Comparison of ENCODE assay signal across 1 cellular context in the genomic region with DNA sequence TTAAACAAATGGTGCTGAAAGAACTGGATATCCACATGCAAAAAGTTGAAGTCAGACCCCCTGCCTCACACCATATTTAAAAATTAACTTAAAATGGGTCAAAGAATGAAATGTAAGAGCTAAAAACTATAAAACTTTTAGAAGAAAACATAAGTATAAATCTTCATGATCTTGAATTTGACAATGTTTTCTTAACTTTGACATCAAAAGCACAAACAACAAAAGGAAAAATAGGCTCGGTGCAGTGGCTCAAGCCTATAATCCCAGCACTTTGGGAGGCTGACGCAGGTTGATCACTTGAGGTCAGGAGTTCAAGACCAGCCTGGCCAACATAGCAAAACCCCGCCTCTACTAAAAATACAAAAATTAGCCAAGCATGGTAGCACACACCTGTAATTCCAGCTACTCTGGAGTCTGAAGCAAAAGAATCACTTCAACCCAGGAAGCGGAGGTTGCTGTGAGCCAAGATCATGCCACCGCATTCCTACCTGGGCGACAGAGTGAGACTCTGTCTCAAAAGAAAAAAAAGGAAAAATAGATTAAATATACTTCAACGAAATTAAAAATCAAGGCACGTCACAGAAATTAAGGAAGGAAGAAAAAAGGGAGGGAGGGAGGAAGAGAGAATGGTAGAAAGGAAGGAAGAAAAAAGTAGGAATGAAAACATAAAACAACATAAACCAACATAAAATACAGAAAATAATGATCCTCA.
TF ChIP-seq lines count a peak whose summit lies in the region.

No MANE protein-coding gene starts in this region.

TF ChIP-seq in K562, 482 proteins besides CTCF, POLR2A, EP300 and RAD21 (continued from another document and continues in another):
- TF ChIP-seq, protein P1, sequence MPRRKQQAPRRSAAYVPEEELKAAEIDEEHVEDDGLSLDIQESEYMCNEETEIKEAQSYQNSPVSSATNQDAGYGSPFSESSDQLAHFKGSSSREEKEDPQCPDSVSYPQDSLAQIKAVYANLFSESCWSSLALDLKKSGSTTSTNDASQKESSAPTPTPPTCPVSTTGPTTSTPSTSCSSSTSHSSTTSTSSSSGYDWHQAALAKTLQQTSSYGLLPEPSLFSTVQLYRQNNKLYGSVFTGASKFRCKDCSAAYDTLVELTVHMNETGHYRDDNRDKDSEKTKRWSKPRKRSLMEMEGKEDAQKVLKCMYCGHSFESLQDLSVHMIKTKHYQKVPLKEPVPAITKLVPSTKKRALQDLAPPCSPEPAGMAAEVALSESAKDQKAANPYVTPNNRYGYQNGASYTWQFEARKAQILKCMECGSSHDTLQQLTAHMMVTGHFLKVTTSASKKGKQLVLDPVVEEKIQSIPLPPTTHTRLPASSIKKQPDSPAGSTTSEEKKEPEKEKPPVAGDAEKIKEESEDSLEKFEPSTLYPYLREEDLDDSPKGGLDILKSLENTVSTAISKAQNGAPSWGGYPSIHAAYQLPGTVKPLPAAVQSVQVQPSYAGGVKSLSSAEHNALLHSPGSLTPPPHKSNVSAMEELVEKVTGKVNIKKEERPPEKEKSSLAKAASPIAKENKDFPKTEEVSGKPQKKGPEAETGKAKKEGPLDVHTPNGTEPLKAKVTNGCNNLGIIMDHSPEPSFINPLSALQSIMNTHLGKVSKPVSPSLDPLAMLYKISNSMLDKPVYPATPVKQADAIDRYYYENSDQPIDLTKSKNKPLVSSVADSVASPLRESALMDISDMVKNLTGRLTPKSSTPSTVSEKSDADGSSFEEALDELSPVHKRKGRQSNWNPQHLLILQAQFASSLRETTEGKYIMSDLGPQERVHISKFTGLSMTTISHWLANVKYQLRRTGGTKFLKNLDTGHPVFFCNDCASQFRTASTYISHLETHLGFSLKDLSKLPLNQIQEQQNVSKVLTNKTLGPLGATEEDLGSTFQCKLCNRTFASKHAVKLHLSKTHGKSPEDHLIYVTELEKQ (CRISPR knock-in tag; IDR thresholded peaks at IDR 0.05): no peak
- TF ChIP-seq, protein P2, sequence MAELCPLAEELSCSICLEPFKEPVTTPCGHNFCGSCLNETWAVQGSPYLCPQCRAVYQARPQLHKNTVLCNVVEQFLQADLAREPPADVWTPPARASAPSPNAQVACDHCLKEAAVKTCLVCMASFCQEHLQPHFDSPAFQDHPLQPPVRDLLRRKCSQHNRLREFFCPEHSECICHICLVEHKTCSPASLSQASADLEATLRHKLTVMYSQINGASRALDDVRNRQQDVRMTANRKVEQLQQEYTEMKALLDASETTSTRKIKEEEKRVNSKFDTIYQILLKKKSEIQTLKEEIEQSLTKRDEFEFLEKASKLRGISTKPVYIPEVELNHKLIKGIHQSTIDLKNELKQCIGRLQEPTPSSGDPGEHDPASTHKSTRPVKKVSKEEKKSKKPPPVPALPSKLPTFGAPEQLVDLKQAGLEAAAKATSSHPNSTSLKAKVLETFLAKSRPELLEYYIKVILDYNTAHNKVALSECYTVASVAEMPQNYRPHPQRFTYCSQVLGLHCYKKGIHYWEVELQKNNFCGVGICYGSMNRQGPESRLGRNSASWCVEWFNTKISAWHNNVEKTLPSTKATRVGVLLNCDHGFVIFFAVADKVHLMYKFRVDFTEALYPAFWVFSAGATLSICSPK (IDR thresholded peaks at IDR 0.05; ENCODE audit: borderline replicate concordance): 0 out of 2 replicates have a peak, but pooled peaks have one; percentile 29
- TF ChIP-seq KDM5B (IDR thresholded peaks at IDR 0.05; ENCODE audit: insufficient replicate concordance, low read depth, low read length) (no peak), ZSCAN29 (IDR thresholded peaks at IDR 0.05) (no peak), BRD9 (IDR thresholded peaks at IDR 0.05; ENCODE audit: low read depth, partially characterized antibody) (peak; percentile 27), NR2C2 (CRISPR knock-in tag; IDR thresholded peaks at IDR 0.05) (no peak), NR2C2 (tag; IDR thresholded peaks at IDR 0.05) (peak; percentile 26; the same call in 1 of the 2 replicates), TFAM (CRISPR knock-in tag; conservative IDR thresholded peaks at IDR 0.05) (no peak), TAF9B (IDR thresholded peaks at IDR 0.05; ENCODE audit: partially characterized antibody) (no peak), MIER1 (IDR thresholded peaks at IDR 0.05; ENCODE audit: low read depth) (no peak), TCF3 (CRISPR knock-in tag; IDR thresholded peaks at IDR 0.05) (no peak), SIN3B (IDR thresholded peaks at IDR 0.05; ENCODE audit: low read depth) (no peak), ZBTB1 (CRISPR knock-in tag; IDR thresholded peaks at IDR 0.05; ENCODE audit: borderline replicate concordance, low read depth) (no peak), KAT7 (CRISPR knock-in tag; IDR thresholded peaks at IDR 0.05; ENCODE audit: borderline replicate concordance) (no peak), EP400 (IDR thresholded peaks at IDR 0.05) (no peak; the same call in 1 of the 2 replicates), MXI1 (IDR thresholded peaks at IDR 0.05; ENCODE audit: low read depth, low read length) (no peak), HDAC1 (IDR thresholded peaks at IDR 0.05) (no peak), SMARCE1 (IDR thresholded peaks at IDR 0.05) (0 out of 2 replicates have a peak, but pooled peaks have one; percentile 21), ETS2 (tag; IDR thresholded peaks at IDR 0.05; ENCODE audit: borderline replicate concordance, poor library complexity, severe bottlenecking) (no peak), POLR2H (tag; IDR thresholded peaks at IDR 0.05; ENCODE audit: low read depth) (no peak), HNRNPK (IDR thresholded peaks at IDR 0.05; ENCODE audit: low read depth, low read length, poor library complexity, severe bottlenecking) (no peak), ZNF764 (CRISPR knock-in tag; IDR thresholded peaks at IDR 0.05; ENCODE audit: low read depth) (no peak), NELFE (IDR thresholded peaks at IDR 0.05; ENCODE audit: insufficient read depth, insufficient read length) (no peak)
- TF ChIP-seq, protein P3, sequence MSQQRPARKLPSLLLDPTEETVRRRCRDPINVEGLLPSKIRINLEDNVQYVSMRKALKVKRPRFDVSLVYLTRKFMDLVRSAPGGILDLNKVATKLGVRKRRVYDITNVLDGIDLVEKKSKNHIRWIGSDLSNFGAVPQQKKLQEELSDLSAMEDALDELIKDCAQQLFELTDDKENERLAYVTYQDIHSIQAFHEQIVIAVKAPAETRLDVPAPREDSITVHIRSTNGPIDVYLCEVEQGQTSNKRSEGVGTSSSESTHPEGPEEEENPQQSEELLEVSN (IDR thresholded peaks at IDR 0.05; ENCODE audit: borderline replicate concordance in 1 of 2, extremely low read depth in 1 of 2, insufficient read depth in 1 of 2, insufficient read length in 1 of 2, low read depth in 1 of 2, low read length in 1 of 2, poor library complexity in 1 of 2, severe bottlenecking in 1 of 2): no peak
- TF ChIP-seq, protein P4, sequence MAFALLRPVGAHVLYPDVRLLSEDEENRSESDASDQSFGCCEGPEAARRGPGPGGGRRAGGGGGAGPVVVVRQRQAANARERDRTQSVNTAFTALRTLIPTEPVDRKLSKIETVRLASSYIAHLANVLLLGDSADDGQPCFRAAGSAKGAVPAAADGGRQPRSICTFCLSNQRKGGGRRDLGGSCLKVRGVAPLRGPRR (CRISPR knock-in tag; IDR thresholded peaks at IDR 0.05): no peak
- TF ChIP-seq, protein P5, sequence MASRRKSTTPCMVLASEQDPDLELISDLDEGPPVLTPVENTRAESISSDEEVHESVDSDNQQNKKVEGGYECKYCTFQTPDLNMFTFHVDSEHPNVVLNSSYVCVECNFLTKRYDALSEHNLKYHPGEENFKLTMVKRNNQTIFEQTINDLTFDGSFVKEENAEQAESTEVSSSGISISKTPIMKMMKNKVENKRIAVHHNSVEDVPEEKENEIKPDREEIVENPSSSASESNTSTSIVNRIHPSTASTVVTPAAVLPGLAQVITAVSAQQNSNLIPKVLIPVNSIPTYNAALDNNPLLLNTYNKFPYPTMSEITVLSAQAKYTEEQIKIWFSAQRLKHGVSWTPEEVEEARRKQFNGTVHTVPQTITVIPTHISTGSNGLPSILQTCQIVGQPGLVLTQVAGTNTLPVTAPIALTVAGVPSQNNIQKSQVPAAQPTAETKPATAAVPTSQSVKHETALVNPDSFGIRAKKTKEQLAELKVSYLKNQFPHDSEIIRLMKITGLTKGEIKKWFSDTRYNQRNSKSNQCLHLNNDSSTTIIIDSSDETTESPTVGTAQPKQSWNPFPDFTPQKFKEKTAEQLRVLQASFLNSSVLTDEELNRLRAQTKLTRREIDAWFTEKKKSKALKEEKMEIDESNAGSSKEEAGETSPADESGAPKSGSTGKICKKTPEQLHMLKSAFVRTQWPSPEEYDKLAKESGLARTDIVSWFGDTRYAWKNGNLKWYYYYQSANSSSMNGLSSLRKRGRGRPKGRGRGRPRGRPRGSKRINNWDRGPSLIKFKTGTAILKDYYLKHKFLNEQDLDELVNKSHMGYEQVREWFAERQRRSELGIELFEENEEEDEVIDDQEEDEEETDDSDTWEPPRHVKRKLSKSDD (conservative IDR thresholded peaks at IDR 0.05; ENCODE audit: low read length): no peak
- TF ChIP-seq, protein P6, sequence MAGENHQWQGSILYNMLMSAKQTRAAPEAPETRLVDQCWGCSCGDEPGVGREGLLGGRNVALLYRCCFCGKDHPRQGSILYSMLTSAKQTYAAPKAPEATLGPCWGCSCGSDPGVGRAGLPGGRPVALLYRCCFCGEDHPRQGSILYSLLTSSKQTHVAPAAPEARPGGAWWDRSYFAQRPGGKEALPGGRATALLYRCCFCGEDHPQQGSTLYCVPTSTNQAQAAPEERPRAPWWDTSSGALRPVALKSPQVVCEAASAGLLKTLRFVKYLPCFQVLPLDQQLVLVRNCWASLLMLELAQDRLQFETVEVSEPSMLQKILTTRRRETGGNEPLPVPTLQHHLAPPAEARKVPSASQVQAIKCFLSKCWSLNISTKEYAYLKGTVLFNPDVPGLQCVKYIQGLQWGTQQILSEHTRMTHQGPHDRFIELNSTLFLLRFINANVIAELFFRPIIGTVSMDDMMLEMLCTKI (IDR thresholded peaks at IDR 0.05; ENCODE audit: partially characterized antibody): no peak
- TF ChIP-seq, protein P7, sequence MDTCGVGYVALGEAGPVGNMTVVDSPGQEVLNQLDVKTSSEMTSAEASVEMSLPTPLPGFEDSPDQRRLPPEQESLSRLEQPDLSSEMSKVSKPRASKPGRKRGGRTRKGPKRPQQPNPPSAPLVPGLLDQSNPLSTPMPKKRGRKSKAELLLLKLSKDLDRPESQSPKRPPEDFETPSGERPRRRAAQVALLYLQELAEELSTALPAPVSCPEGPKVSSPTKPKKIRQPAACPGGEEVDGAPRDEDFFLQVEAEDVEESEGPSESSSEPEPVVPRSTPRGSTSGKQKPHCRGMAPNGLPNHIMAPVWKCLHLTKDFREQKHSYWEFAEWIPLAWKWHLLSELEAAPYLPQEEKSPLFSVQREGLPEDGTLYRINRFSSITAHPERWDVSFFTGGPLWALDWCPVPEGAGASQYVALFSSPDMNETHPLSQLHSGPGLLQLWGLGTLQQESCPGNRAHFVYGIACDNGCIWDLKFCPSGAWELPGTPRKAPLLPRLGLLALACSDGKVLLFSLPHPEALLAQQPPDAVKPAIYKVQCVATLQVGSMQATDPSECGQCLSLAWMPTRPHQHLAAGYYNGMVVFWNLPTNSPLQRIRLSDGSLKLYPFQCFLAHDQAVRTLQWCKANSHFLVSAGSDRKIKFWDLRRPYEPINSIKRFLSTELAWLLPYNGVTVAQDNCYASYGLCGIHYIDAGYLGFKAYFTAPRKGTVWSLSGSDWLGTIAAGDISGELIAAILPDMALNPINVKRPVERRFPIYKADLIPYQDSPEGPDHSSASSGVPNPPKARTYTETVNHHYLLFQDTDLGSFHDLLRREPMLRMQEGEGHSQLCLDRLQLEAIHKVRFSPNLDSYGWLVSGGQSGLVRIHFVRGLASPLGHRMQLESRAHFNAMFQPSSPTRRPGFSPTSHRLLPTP (IDR thresholded peaks at IDR 0.05; ENCODE audit: borderline replicate concordance, extremely low read depth, insufficient read length): no peak
- TF ChIP-seq, protein P8, sequence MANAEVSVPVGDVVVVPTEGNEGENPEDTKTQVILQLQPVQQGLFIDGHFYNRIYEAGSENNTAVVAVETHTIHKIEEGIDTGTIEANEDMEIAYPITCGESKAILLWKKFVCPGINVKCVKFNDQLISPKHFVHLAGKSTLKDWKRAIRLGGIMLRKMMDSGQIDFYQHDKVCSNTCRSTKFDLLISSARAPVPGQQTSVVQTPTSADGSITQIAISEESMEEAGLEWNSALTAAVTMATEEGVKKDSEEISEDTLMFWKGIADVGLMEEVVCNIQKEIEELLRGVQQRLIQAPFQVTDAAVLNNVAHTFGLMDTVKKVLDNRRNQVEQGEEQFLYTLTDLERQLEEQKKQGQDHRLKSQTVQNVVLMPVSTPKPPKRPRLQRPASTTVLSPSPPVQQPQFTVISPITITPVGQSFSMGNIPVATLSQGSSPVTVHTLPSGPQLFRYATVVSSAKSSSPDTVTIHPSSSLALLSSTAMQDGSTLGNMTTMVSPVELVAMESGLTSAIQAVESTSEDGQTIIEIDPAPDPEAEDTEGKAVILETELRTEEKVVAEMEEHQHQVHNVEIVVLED (CRISPR knock-in tag; IDR thresholded peaks at IDR 0.05): no peak
- TF ChIP-seq, protein P9, sequence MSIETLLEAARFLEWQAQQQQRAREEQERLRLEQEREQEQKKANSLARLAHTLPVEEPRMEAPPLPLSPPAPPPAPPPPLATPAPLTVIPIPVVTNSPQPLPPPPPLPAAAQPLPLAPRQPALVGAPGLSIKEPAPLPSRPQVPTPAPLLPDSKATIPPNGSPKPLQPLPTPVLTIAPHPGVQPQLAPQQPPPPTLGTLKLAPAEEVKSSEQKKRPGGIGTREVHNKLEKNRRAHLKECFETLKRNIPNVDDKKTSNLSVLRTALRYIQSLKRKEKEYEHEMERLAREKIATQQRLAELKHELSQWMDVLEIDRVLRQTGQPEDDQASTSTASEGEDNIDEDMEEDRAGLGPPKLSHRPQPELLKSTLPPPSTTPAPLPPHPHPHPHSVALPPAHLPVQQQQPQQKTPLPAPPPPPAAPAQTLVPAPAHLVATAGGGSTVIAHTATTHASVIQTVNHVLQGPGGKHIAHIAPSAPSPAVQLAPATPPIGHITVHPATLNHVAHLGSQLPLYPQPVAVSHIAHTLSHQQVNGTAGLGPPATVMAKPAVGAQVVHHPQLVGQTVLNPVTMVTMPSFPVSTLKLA (conservative IDR thresholded peaks at IDR 0.05): no peak
